In the genomic region with DNA sequence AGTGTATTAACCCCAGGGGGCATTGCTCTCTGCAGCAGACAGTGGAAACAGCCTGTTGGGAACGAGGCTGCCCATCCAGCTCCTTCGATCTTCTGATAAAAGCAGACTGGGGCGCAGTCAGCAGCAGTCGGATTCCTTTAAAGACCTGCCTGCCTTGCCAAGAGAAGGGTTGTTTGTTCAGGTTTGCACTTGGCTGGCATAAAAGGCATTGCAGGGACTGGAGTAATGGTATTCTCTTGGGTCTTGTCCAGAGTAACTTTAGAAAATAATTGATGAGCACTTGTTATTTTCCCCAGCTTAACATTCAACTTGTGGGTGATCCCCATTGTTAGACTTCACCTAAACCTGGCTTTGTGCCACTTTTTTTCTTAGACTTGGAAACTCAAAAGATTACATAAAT, we compare ENCODE assay signal across 16 cellular contexts.
"Had no signal": no experiment of that assay in that cellular context is flagged by ENCODE, and none has a peak within 500 bp of the region (broad histone marks: within the 10 kb centered on the region; RNA-seq: fewer than 3 reads in every experiment).

No MANE protein-coding gene starts in this region.

- H3K9me3 ChIP-seq: left ventricle myocardium inferior, psoas muscle, testis, upper lobe of left lung had no signal

- ATAC-seq: activated CD8-positive, alpha-beta memory T cell treated with anti-CD3 and anti-CD28 coated beads, Interleukin-2, amount 10 ng/mL, durations not matched to agents 7 days and 5 days; psoas muscle; sciatic nerve had no signal

- H3K27me3 ChIP-seq: cardiac muscle cell, testis, upper lobe of left lung had no signal

- H3K4me1 ChIP-seq: left ventricle myocardium inferior, psoas muscle, testis, upper lobe of left lung had no signal

- H3K36me3 ChIP-seq: cardiac muscle cell, left ventricle myocardium inferior, upper lobe of left lung had no signal

- H3K4me3 ChIP-seq: cardiac muscle cell, left ventricle myocardium inferior, psoas muscle, testis, upper lobe of left lung had no signal

- H3K27ac ChIP-seq: cardiac muscle cell, left ventricle myocardium inferior, psoas muscle, testis, upper lobe of left lung had no signal

- DNase-seq: activated CD4-positive, alpha-beta memory T cell treated with anti-CD3 and anti-CD28 coated beads, Interleukin-2, amount 10 ng/mL, durations not matched to agents 7 days and 5 days; activated CD4-positive, alpha-beta T cell treated with anti-CD3 and anti-CD28 coated beads for 48 hours; activated CD4-positive, CD25-positive, alpha-beta regulatory T cell; activated CD8-positive, alpha-beta memory T cell treated with anti-CD3 and anti-CD28 coated beads, Interleukin-2, amount 10 ng/mL, durations not matched to agents 7 days and 5 days; dermis blood vessel endothelial cell; effector memory CD4-positive, alpha-beta T cell; foreskin fibroblast; hippocampal formation; left ventricle myocardium inferior; psoas muscle; stimulated activated CD4-positive, alpha-beta T cell treated with anti-CD3 and anti-CD28 coated beads, Interleukin-4, amount 100 ng/mL, for 24 hours; T1000; testis; upper lobe of left lung had no signal
